ENCODE assay signal across 8 cellular contexts in the genomic region with DNA sequence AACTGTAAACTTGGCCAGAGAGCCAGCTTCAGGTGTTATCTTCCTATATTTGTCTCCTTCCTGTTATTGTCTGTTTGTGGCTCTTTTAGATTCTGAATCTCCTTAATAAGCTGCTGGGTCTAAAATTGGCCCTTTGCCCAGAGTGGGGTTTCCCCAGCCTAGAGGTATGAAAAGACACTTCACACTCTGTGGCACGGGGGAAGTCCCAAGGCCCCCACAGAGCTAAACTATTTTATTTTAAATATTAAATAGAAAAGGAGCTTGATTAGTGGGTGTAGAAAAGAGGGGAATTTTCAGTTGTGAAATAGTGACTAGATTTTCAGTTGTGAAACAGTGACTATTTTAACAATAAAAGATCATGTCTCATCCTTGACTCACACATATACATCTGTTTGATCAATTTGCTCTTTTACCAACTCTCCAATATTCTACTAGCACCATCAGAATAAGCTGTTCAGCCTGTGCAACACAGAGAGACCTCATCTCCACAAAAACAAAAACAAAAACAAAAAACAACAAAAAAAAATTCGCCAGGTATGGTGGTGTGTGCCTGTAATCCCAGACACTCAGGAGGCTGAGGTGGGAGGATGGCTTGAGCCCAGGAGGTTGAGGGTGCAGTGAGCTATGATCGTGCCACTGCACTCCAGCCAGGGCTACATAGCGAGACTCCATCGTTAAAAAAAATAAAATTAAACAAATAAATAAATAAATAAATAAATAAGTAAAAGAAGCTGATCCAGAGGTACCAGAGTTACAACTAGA. TPM values are rescaled to one million over a fixed set of nuclear protein-coding genes. Genes with fewer than 3 reads are reported as not detected.
DNase-seq lines count a peak whose midpoint lies in the region; ATAC-seq and TF ChIP-seq lines count a peak whose summit lies in the region.

No MANE protein-coding gene starts in this region.

- no peak overlapping the region for H3K27ac ChIP-seq in GM23338 (ENCODE audit: low read depth)

- no peaks in the 10 kb centered on the region for H3K27me3 ChIP-seq in GM23338 (ENCODE audit: insufficient read depth)

- H4K20me1 ChIP-seq in GM23338 (replicated peaks; ENCODE audit: insufficient read depth): no peaks in the 10 kb centered on the region

- no peaks in the 10 kb centered on the region for H3K79me2 ChIP-seq in GM23338 (replicated peaks; ENCODE audit: insufficient read depth)

- H3K9me3 Mint-ChIP-seq in GM23338: peaks cover 5% of the 10 kb centered on the region

- no peak overlapping the region for H3K4me3 Mint-ChIP-seq in GM23338

- H3K27ac Mint-ChIP-seq in GM23338: no peak overlapping the region

- no peak overlapping the region; the same call in 1 of the 2 replicates for H2AFZ ChIP-seq in GM23338

- H3K4me1 ChIP-seq in GM23338 (ENCODE audit: insufficient read depth): no peaks in the 10 kb centered on the region

- no peaks in the 10 kb centered on the region for H3K36me3 ChIP-seq in GM23338 (ENCODE audit: insufficient read depth)

- no peaks in the 10 kb centered on the region for H3F3A ChIP-seq in GM23338 (replicated peaks; ENCODE audit: low read depth)

- no peaks in the 10 kb centered on the region for H3K4me1 Mint-ChIP-seq in GM23338

- H3K36me3 Mint-ChIP-seq in GM23338 (ENCODE audit: low read depth): no peaks in the 10 kb centered on the region; the same call in 2 of the 3 replicates

- peaks cover 1% of the 10 kb centered on the region for H3K27me3 Mint-ChIP-seq in GM23338 (ENCODE audit: insufficient read depth, low read depth, poor library complexity)

- DNase-seq in A172 (ENCODE audit: low spot score) (peak; percentile 54), kidney tubule cell (ENCODE audit: low spot score) (peak; percentile 90), GM23338 (ENCODE audit: low spot score) (no peak), NCI-H1694 treated with DMSO at 0.1 percent for 48 hours (lab: John Stamatoyannopoulos, UW) (no peak), KG1 (lab: John Stamatoyannopoulos, UW) (no peak)
- DNase-seq in activated CD8-positive, alpha-beta memory T cell treated with anti-CD3 and anti-CD28 coated beads for 48 hours (ENCODE audit: low read depth in 2 of 3, low spot score in 2 of 3): peak; percentile 50 to 66 (median 65)

- H3K4me2 ChIP-seq in GM23338: no peak overlapping the region

- ATAC-seq in GM19397 (IDR thresholded peaks at IDR 0.05; ENCODE audit: unreplicated experiment) (peak; percentile 93), HG03521 (IDR thresholded peaks at IDR 0.05; ENCODE audit: unreplicated experiment) (peak; percentile 84), GM23338 (no peak)

- no peak overlapping the region for H3K4me3 ChIP-seq in GM23338

- no peak for TF ChIP-seq CTCF in GM23338 (conservative IDR thresholded peaks at IDR 0.05; ENCODE audit: low read depth in 2 of 2)

- H3K9me2 ChIP-seq in GM23338 (ENCODE audit: insufficient read depth): 0 out of 2 replicates have a peak, but pooled peaks cover 7% of the 10 kb centered on the region

TF ChIP-seq in GM23338, 12 proteins besides CTCF, POLR2A, EP300 and RAD21:
- TF ChIP-seq EZH2 (IDR thresholded peaks at IDR 0.05; ENCODE audit: low read depth, unreplicated experiment) (no peak), ZNF114 (CRISPR knock-in tag; IDR thresholded peaks at IDR 0.05) (no peak)

RNA-seq across cellular contexts. Expression of a gene that starts 24.9 kb away (rescaled TPM):
- total RNA-seq in A172 (2014; rRNA removed; shearing (Covaris generic)): 28.5 and 32.3 TPM in 2 replicates
- 47.8 and 48.3 TPM in 2 replicates for total RNA-seq in GM23338 (2014; rRNA removed; shearing (Covaris generic))
- polyA plus RNA-seq in GM23338 (2016; fragmentation: Nextera tagmentation; extraction: Ambion mirVana): 12.6 TPM in 2 replicates

RNA-seq across cellular contexts. Expression of a gene that starts 36.5 kb away (rescaled TPM):
- total RNA-seq in A172 (2014; rRNA removed; shearing (Covaris generic)): 0.09 and 0.19 TPM in 2 replicates
- total RNA-seq in GM23338 (2014; rRNA removed; shearing (Covaris generic)): 2.1 and 2.3 TPM in 2 replicates
- polyA plus RNA-seq in GM23338 (2016; fragmentation: Nextera tagmentation; extraction: Ambion mirVana): 3.5 and 3.7 TPM in 2 replicates

Comparison
In these comparisons a context has a peak if more than half of its experiments do, and no peak if none do; other contexts are left out.
1. DNase-seq: peak in A172 (single experiment), activated CD8-positive, alpha-beta memory T cell treated with anti-CD3 and anti-CD28 coated beads for 48 hours (3 of 3) and kidney tubule cell (single experiment); none in GM23338 (single experiment), NCI-H1694 treated with DMSO at 0.1 percent for 48 hours (single experiment) and KG1 (single experiment).